1 cellular context compared by ENCODE assay signal in genomic region chr12:109460538-109460937, GRCh38.
TF ChIP-seq lines count a peak whose summit lies in the region.

No MANE protein-coding gene starts in this region.

TF ChIP-seq in H1, 55 proteins besides CTCF, POLR2A, EP300 and RAD21:
- no peak for TF ChIP-seq EGR1 (IDR thresholded peaks at IDR 0.05; ENCODE audit: borderline replicate concordance, low read depth, low read length)
- TF ChIP-seq CBX5 (IDR thresholded peaks at IDR 0.05; ENCODE audit: low read depth, low read length) = no peak
- TF ChIP-seq PHF8 (conservative IDR thresholded peaks at IDR 0.05; ENCODE audit: low read depth, low read length) = no peak
- TF ChIP-seq FOSL1 (IDR thresholded peaks at IDR 0.05; ENCODE audit: insufficient read depth, low read depth, low read length) = no peak
- no peak for TF ChIP-seq SP2 (IDR thresholded peaks at IDR 0.05; ENCODE audit: low read length)
- no peak for TF ChIP-seq CEBPB (IDR thresholded peaks at IDR 0.05; ENCODE audit: low read depth, low read length)
- no peak for TF ChIP-seq BCL11A (IDR thresholded peaks at IDR 0.05; ENCODE audit: low read depth in 2 of 2, low read length in 2 of 2)
- TF ChIP-seq ZNF274 (IDR thresholded peaks at IDR 0.05; ENCODE audit: borderline replicate concordance, extremely low read depth, low read length) = no peak
- no peak for TF ChIP-seq YY1 (IDR thresholded peaks at IDR 0.05; ENCODE audit: low read depth, low read length)
- no peak for TF ChIP-seq TEAD4 (IDR thresholded peaks at IDR 0.05; ENCODE audit: low read depth, low read length)
- TF ChIP-seq TAF1 (IDR thresholded peaks at IDR 0.05; ENCODE audit: low read depth, low read length) = no peak
- no peak for TF ChIP-seq MAX (IDR thresholded peaks at IDR 0.05)
- no peak for TF ChIP-seq SIN3A (conservative IDR thresholded peaks at IDR 0.05 in 1 of 2, IDR thresholded peaks at IDR 0.05 in 1 of 2; ENCODE audit: low read depth in 1 of 2, low read length in 2 of 2)
- TF ChIP-seq SIRT6 (IDR thresholded peaks at IDR 0.05; ENCODE audit: low read length) = no peak
- no peak for TF ChIP-seq TBP (IDR thresholded peaks at IDR 0.05; ENCODE audit: low read depth, low read length)
- no peak for TF ChIP-seq RXRA (IDR thresholded peaks at IDR 0.05; ENCODE audit: insufficient read depth, low read depth, low read length)
- TF ChIP-seq TAF7 (optimal IDR thresholded peaks at IDR 0.05; ENCODE audit: borderline replicate concordance, low read depth, low read length) = no peak
- no peak for TF ChIP-seq RFX5 (IDR thresholded peaks at IDR 0.05; ENCODE audit: borderline replicate concordance, low read depth, low read length)
- TF ChIP-seq BACH1 (IDR thresholded peaks at IDR 0.05; ENCODE audit: low read length) = no peak
- no peak for TF ChIP-seq RBBP5 (IDR thresholded peaks at IDR 0.05; ENCODE audit: borderline replicate concordance, low read depth, low read length)
